In the genomic region with DNA sequence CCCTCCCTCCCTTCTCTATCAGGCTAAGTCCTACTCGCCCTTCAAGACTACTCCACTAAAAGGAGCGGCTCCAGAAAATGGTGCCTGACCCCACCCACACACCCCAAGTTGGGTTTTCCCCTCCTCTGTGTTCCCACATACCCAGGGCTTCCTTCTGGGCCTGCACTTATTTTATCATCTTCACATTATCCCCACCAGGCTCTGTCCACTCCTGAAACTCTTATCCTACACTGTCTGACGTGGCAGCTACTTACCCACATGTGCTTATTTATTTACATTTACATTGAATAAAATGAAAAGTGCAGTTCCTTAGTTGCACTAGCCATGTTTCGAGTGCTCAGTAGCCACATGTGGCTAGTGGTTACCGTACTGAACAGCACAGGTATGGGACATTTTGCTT, we compare ENCODE assay signal across 10 cellular contexts.
"Had no signal": no experiment of that assay in that cellular context is flagged by ENCODE, and none has a peak within 500 bp of the region (broad histone marks: within the 10 kb centered on the region; RNA-seq: fewer than 3 reads in every experiment).

No MANE protein-coding gene starts in this region.

- H3K4me3 ChIP-seq: GM23248 had no signal

- H3K27ac ChIP-seq: GM23248, HL-60, KMS-11 had no signal

- DNase-seq: GM23248, H9, HCEC 1CT, HFFc6, KBM-7 had no signal

- H3K9ac ChIP-seq: GM23248, KMS-11 had no signal

- H3K27ac Mint-ChIP-seq: H9, HFFc6 had no signal

- ATAC-seq: HepG2 had no signal

- H3K4me2 ChIP-seq: KMS-11 had no signal

- FAIRE-seq: H1, H54, HepG2 had no signal

- H2AFZ ChIP-seq: GM23248 had no signal

- H3K9me3 Mint-ChIP-seq: HFFc6 had no signal

- H3K4me3 Mint-ChIP-seq: H9, HFFc6 had no signal
